In genomic region chr1:156767101-156767878, GRCh38 we compare ENCODE assay signal across 8 cellular contexts. TPM values are rescaled to one million over a fixed set of nuclear protein-coding genes. Genes with fewer than 3 reads are reported as not detected.
DNase-seq lines count a peak whose midpoint lies in the region; ATAC-seq and TF ChIP-seq lines count a peak whose summit lies in the region.

TSS of gene PRCC (plus strand) at chr1:156767535. CDS start at chr1:156767772, 237 bp downstream.

- H3K4me1 ChIP-seq in adrenal gland (replicated peaks in 1 of 2) (peaks cover 17 to 48% of the 10 kb centered on the region in 2 donors), heart left ventricle (peaks cover 0 to 54% (median 44%) of the 10 kb centered on the region in 12 donors), upper lobe of left lung (peaks cover 27 to 51% (median 37%) of the 10 kb centered on the region in 4 donors)

- H3K36me3 ChIP-seq in adrenal gland (replicated peaks in 1 of 2) (no peaks in the 10 kb centered on the region), heart left ventricle (peaks cover 0 to 23% (median 15%) of the 10 kb centered on the region in 9 donors), upper lobe of left lung (peaks cover 0 to 23% (median 2%) of the 10 kb centered on the region in 4 donors)

- peak within 1 kb of the TSS; percentile 81 to 97 (median 90) for H3K27ac ChIP-seq in adrenal gland
- peak within 1 kb of the TSS; percentile 81 to 99 (median 95) for H3K27ac ChIP-seq in heart left ventricle
- H3K27ac ChIP-seq in upper lobe of left lung = peak within 1 kb of the TSS; percentile 93 to 95 (median 95)

- intact Hi-C loops in adrenal gland (cut with DNase I) (no loop called here), heart left ventricle (cut with DNase I) (loop anchor here in 9 of 10 donors (1.0 to 5.0 kb wide), 7 partner anchors 14 to 40 kb away; partner anchors contain the start of genes ISG20L2 (in 7 of the 9), METTL25B (in 7 of the 9), MRPL24 (in 5 of the 9) and HDGF (in 1 of the 9))

- peak; percentile 10 for TF ChIP-seq CTCF in GM12873 (IDR thresholded peaks at IDR 0.05; ENCODE audit: insufficient read depth, low read depth, low read length, missing control alignments)
- TF ChIP-seq CTCF in adrenal gland (IDR thresholded peaks at IDR 0.05) = peak in 1 of 6 experiments; percentile 2
- TF ChIP-seq CTCF in heart left ventricle (IDR thresholded peaks at IDR 0.05) = no peak
- peak in 1 of 6 experiments; percentile 16 for TF ChIP-seq CTCF in upper lobe of left lung (IDR thresholded peaks at IDR 0.05)

- TF ChIP-seq POLR2A in adrenal gland (IDR thresholded peaks at IDR 0.05) (peak; percentile 63 to 64), heart left ventricle (IDR thresholded peaks at IDR 0.05) (peak in 1 of 2 donors; percentile 40), upper lobe of left lung (IDR thresholded peaks at IDR 0.05) (peak in 3 of 4 donors; percentile 8 to 60 (median 32))

- TF ChIP-seq EP300 in upper lobe of left lung (IDR thresholded peaks at IDR 0.05) = peak in 1 of 4 donors; percentile 64

- H3K9me3 ChIP-seq in adrenal gland (replicated peaks in 1 of 3) (no peaks in the 10 kb centered on the region), heart left ventricle (no peaks in the 10 kb centered on the region), upper lobe of left lung (no peaks in the 10 kb centered on the region)

- ATAC-seq in HG02763 (IDR thresholded peaks at IDR 0.05; ENCODE audit: unreplicated experiment) (peak; percentile 91), heart left ventricle (peak; percentile 95 to 98 (median 98)), upper lobe of left lung (ENCODE audit: low FRiP score in 2 of 2) (peak; percentile 98)

- 0 to 1% (median 0%) methylated on average over 21 to 50 of the region's 50 CpGs for WGBS in adrenal gland, 4 donors
- WGBS in heart left ventricle, 4 donors = 0 to 1% (median 0%) methylated on average over 25 to 50 of the region's 50 CpGs
- 0 to 1% methylated on average over 13 to 26 of the region's 50 CpGs for WGBS in upper lobe of left lung, 2 donors

- H3K27me3 ChIP-seq in adrenal gland = no peaks in the 10 kb centered on the region
- H3K27me3 ChIP-seq in heart left ventricle = no peaks in the 10 kb centered on the region
- H3K27me3 ChIP-seq in upper lobe of left lung = no peaks in the 10 kb centered on the region

- DNase-seq in NCI-H1417 treated with DMSO at 0.1 percent for 48 hours (lab: John Stamatoyannopoulos, UW) = peak; percentile 99
- DNase-seq in SW480 (ENCODE audit: low spot score) = peak; percentile 100
- peak; percentile 97 to 99 (median 99) for DNase-seq in adrenal gland
- DNase-seq in heart left ventricle = peak; percentile 97 to 99 (median 98)
- peak; percentile 100 for DNase-seq in pons (ENCODE audit: low spot score)
- peak; percentile 91 to 99 for DNase-seq in upper lobe of left lung

- H3K4me3 ChIP-seq in adrenal gland = peak within 1 kb of the TSS; percentile 68 to 95 (median 84)
- H3K4me3 ChIP-seq in heart left ventricle = peak within 1 kb of the TSS; percentile 52 to 100 (median 80)
- peak within 1 kb of the TSS; percentile 83 to 93 (median 91) for H3K4me3 ChIP-seq in upper lobe of left lung

RNA-seq across cellular contexts. Expression of gene PRCC, which starts in this region (rescaled TPM):
- total RNA-seq in adrenal gland = 10 to 100 TPM; 42.4 to 77.5 (median 57.2) TPM
- 100 to 1,000 TPM in 1 of 3 donors, 10 to 100 TPM in 2; 63.4 to 137 (median 67.6) TPM for polyA plus RNA-seq in adrenal gland
- total RNA-seq in heart left ventricle = 10 to 100 TPM; 34.6 to 55.5 (median 39.0) TPM
- 10 to 100 TPM; 39.0 to 49.9 TPM for polyA plus RNA-seq in heart left ventricle
- total RNA-seq in upper lobe of left lung = 10 to 100 TPM; 36.5 to 52.4 (median 40.8) TPM

Comparison
In these comparisons a context has a peak if more than half of its experiments do, and no peak if none do; other contexts are left out.
1. Peak in every context shown above with its lines: DNase-seq, ATAC-seq, H3K4me3 ChIP-seq and H3K27ac ChIP-seq.
2. intact Hi-C loops: an anchor here in heart left ventricle (1.0 to 5.0 kb wide); none called in adrenal gland.